In genomic region chr9:131333771-131334567, GRCh38 we compare ENCODE assay signal across 17 cellular contexts. TPM values are rescaled to one million over a fixed set of nuclear protein-coding genes. Genes with fewer than 3 reads are reported as not detected.
DNase-seq lines count a peak whose midpoint lies in the region; ATAC-seq and TF ChIP-seq lines count a peak whose summit lies in the region.
"Had no signal": no experiment of that assay in that cellular context is flagged by ENCODE, and none has a peak within 500 bp of the region (broad histone marks: within the 10 kb centered on the region; RNA-seq: fewer than 3 reads in every experiment).

No MANE protein-coding gene starts in this region.

- H3K4me3 Mint-ChIP-seq in WTC11, result no peak overlapping the region
- H3K4me3 Mint-ChIP-seq: activated CD8-positive, alpha-beta T cell treated with anti-CD3 and anti-CD28 coated beads for 36 hours; CD4-positive, CD25-positive, alpha-beta regulatory T cell; T-cell had no signal

- DNase-seq in D341Med (ENCODE audit: low spot score) (peak; percentile 20), WTC11 (ENCODE audit: low spot score) (peak; percentile 7), iPS-NIHi7 (ENCODE audit: extremely low spot score) (peak; percentile 6), sciatic nerve (ENCODE audit: low spot score) (peak; percentile 51), DMS114 treated with DMSO at 0.1 percent for 48 hours (lab: John Stamatoyannopoulos, UW; ENCODE audit: unreplicated experiment) (no peak), OCI-M1 (lab: John Stamatoyannopoulos, UW) (no peak)
- DNase-seq: activated CD4-positive, CD25-positive, alpha-beta regulatory T cell treated with anti-CD3 and anti-CD28 coated beads, Interleukin-2, amount 50 U/mL, for 72 hours; activated CD8-positive, alpha-beta T cell treated with anti-CD3 and anti-CD28 coated beads for 36 hours; activated gamma-delta T cell treated with Interleukin-2 at 50 U/mL for 16 hours; CD4-positive, CD25-positive, alpha-beta regulatory T cell; effector memory CD4-positive, alpha-beta T cell; foreskin keratinocyte; Karpas-422; NCI-H526; stimulated activated naive CD4-positive, alpha-beta T cell treated with Interleukin-2 at 50 U/mL for 16 hours; T-cell had no signal

- no peaks in the 10 kb centered on the region for H3K9me3 Mint-ChIP-seq in WTC11
- H3K9me3 Mint-ChIP-seq: activated CD8-positive, alpha-beta T cell treated with anti-CD3 and anti-CD28 coated beads for 36 hours; CD4-positive, CD25-positive, alpha-beta regulatory T cell; T-cell had no signal

- intact Hi-C loops in sciatic nerve (cut with DNase I), result loop anchor here (10.0 kb wide), 1 partner anchor 159 kb away; no protein-coding TSS in a partner anchor

- no peak for TF ChIP-seq CTCF in WTC11 (IDR thresholded peaks at IDR 0.05)

- no peaks in the 10 kb centered on the region for H3K27me3 Mint-ChIP-seq in WTC11 (ENCODE audit: low read depth)
- H3K27me3 Mint-ChIP-seq: activated CD8-positive, alpha-beta T cell treated with anti-CD3 and anti-CD28 coated beads for 36 hours; CD4-positive, CD25-positive, alpha-beta regulatory T cell had no signal

- POLR2A ChIA-PET in WTC11 (lab: Charles Lee), result no interaction called here

- no peaks in the 10 kb centered on the region for H3K36me3 Mint-ChIP-seq in WTC11
- H3K36me3 Mint-ChIP-seq: CD4-positive, CD25-positive, alpha-beta regulatory T cell; T-cell had no signal

- H3K4me1 Mint-ChIP-seq in WTC11, result peaks cover 31% of the 10 kb centered on the region

- ATAC-seq in WTC11 (no peak), sciatic nerve (no peak), HG02571 (IDR thresholded peaks at IDR 0.05; ENCODE audit: unreplicated experiment) (no peak)
- ATAC-seq: activated CD8-positive, alpha-beta T cell treated with anti-CD3 and anti-CD28 coated beads for 36 hours; foreskin keratinocyte; T-cell had no signal

- no peak overlapping the region for H3K27ac Mint-ChIP-seq in WTC11
- H3K27ac Mint-ChIP-seq: activated CD8-positive, alpha-beta T cell treated with anti-CD3 and anti-CD28 coated beads for 36 hours; CD4-positive, CD25-positive, alpha-beta regulatory T cell; T-cell had no signal

- CTCF ChIA-PET in WTC11 (lab: Charles Lee), result interaction anchor here (1.1 to 3.6 kb wide), 4 partner anchors 46 to 156 kb away, joined by 3 to 57 read pairs (median 27); partner anchors contain the start of gene FAM78A

TF ChIP-seq in WTC11, 78 proteins besides CTCF, POLR2A, EP300 and RAD21:
- TF ChIP-seq ZBTB21 (CRISPR knock-in tag; IDR thresholded peaks at IDR 0.05; ENCODE audit: borderline replicate concordance) (no peak), TEAD1 (CRISPR knock-in tag; IDR thresholded peaks at IDR 0.05) (no peak), PREB (CRISPR knock-in tag; IDR thresholded peaks at IDR 0.05; ENCODE audit: borderline replicate concordance) (no peak)

RNA-seq across cellular contexts. Expression of gene PLPP7, which starts 44.4 kb away (rescaled TPM):
- total RNA-seq in WTC11 (2021) (4.2 to 4.9 TPM (median 4.7 TPM) in 3 replicates), sciatic nerve (8.6 TPM)
- total RNA-seq: CD4-positive, CD25-positive, alpha-beta regulatory T cell; foreskin keratinocyte had no signal

RNA-seq across cellular contexts. Expression of gene FAM78A, which starts 57.7 kb away (rescaled TPM):
- total RNA-seq in WTC11 (2021) (3.0 to 3.5 TPM (median 3.4 TPM) in 3 replicates), sciatic nerve (4.2 TPM)

RNA-seq across cellular contexts. Expression of gene PRRC2B, which starts 59.9 kb away (rescaled TPM):
- total RNA-seq in WTC11 (2021) (272 to 314 TPM (median 311 TPM) in 3 replicates), sciatic nerve (252 TPM)

Comparison
In these comparisons a context has a peak if more than half of its experiments do, and no peak if none do; other contexts are left out.
1. DNase-seq: peak in D341Med (single experiment), WTC11 (single experiment), iPS-NIHi7 (single experiment) and sciatic nerve (single experiment); none in DMS114 treated with DMSO at 0.1 percent for 48 hours (single experiment) and OCI-M1 (single experiment).